30 cellular contexts compared by ENCODE assay signal in the genomic region with DNA sequence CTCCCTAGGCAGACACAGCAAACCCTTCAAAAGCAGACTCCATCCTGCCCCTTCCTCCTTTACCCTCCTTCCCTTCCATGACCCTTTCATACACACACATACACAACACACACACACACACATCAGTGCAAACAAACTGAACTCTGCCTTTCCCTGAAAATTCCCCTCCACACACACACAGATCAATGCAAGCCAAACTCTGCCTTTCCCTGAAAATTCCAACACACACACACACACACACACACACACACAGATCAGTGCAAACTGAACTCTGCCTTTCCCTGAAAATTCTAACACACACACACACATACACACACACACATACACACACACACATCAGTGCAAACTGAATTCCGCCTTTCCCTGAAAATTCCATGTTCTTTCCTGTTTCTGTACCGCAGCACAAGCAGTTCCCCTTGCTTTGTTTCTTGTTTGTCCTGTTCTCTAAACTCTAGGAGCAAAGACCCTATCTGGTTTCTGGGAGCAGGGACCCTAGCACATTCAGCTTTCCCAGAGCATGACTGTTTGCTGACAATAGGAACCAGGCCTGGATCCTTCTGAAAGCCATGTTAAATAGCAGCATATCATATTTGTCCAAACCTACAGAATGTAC.
DNase-seq lines count a peak whose midpoint lies in the region; ATAC-seq, FAIRE-seq and TF ChIP-seq lines count a peak whose summit lies in the region.
"Had no signal": no experiment of that assay in that cellular context is flagged by ENCODE, and none has a peak within 500 bp of the region (broad histone marks: within the 10 kb centered on the region; RNA-seq: fewer than 3 reads in every experiment).

No MANE protein-coding gene starts in this region.

- no peak for FAIRE-seq in astrocyte (lab: Jason Lieb, UNC)
- FAIRE-seq: endometrium, GM12891 had no signal

- H4K5ac ChIP-seq in H9 (ENCODE audit: insufficient read length, low read depth, low read length): no peak overlapping the region

- no peaks in the 10 kb centered on the region for H3F3A ChIP-seq in neural progenitor cell (ENCODE audit: low read depth)

- H3K4me1 Mint-ChIP-seq in H9 (peaks cover 14 to 37% of the 10 kb centered on the region in 2 experiments), astrocyte (ENCODE audit: low read depth, unreplicated experiment) (peaks cover 63% of the 10 kb centered on the region), neural progenitor cell (peaks cover 24% of the 10 kb centered on the region)
- peaks cover 3% of the 10 kb centered on the region for H3K4me1 Mint-ChIP-seq in activated naive CD8-positive, alpha-beta T cell treated with anti-CD3 and anti-CD28 coated beads for 36 hours

- H3K4me1 ChIP-seq in H9 (ENCODE audit: insufficient read depth, low read length) (no peaks in the 10 kb centered on the region; the same call in 1 of the 2 replicates), astrocyte (ENCODE audit: insufficient read depth, low read length) (peaks cover 20% of the 10 kb centered on the region), hepatocyte (ENCODE audit: insufficient read depth) (peaks cover 11% of the 10 kb centered on the region), neural progenitor cell (peaks cover 28% of the 10 kb centered on the region)
- H3K4me1 ChIP-seq: BE2C had no signal

- H3K4me2 ChIP-seq in H9 (ENCODE audit: insufficient read depth, insufficient read length, low read length) (no peak overlapping the region), astrocyte (ENCODE audit: low read length) (no peak overlapping the region), hepatocyte (peak overlapping the region; percentile 47), neural progenitor cell (no peak overlapping the region)

- no peak overlapping the region for H3K56ac ChIP-seq in H9 (ENCODE audit: insufficient read length, low read depth, low read length)

- no peak overlapping the region for H4K8ac ChIP-seq in H9 (replicated peaks; ENCODE audit: insufficient read length, low read depth, low read length)

- H4K91ac ChIP-seq in H9 (ENCODE audit: insufficient read length, low read depth, low read length): no peak overlapping the region

- H3K4me3 Mint-ChIP-seq in H9 (no peak overlapping the region), astrocyte (ENCODE audit: unreplicated experiment) (no peak overlapping the region), neural progenitor cell (no peak overlapping the region)
- H3K4me3 Mint-ChIP-seq in activated naive CD8-positive, alpha-beta T cell treated with anti-CD3 and anti-CD28 coated beads for 36 hours: no peak overlapping the region
- H3K4me3 Mint-ChIP-seq: activated CD4-positive, alpha-beta T cell treated with anti-CD3 and anti-CD28 coated beads, Interleukin-2, amount 10 ng/mL, durations not matched to agents 7 days and 5 days; activated naive CD8-positive, alpha-beta T cell treated with anti-CD3 and anti-CD28 coated beads, Interleukin-2, amount 10 ng/mL, durations not matched to agents 7 days and 5 days had no signal

- H3K4me3 ChIP-seq in astrocyte (ENCODE audit: insufficient read depth, low read depth, low read length) (no peak overlapping the region), hepatocyte (no peak overlapping the region), neural progenitor cell (no peak overlapping the region)
- H3K4me3 ChIP-seq: gastroesophageal sphincter, HAP-1, SJCRH30, stomach had no signal

- H3K9ac ChIP-seq in H9 (ENCODE audit: extremely low read depth, insufficient read length, low read length): no peak overlapping the region
- H3K9ac ChIP-seq in astrocyte (ENCODE audit: low read length): peak overlapping the region; percentile 3
- no peak overlapping the region for H3K9ac ChIP-seq in neural progenitor cell

- no peaks in the 10 kb centered on the region for H3K9me3 ChIP-seq in H9 (ENCODE audit: control insufficient read depth, low read depth, low read length)
- no peaks in the 10 kb centered on the region for H3K9me3 ChIP-seq in astrocyte (ENCODE audit: insufficient read depth, low read depth, low read length)
- H3K9me3 ChIP-seq in hepatocyte (ENCODE audit: low read depth): no peaks in the 10 kb centered on the region
- H3K9me3 ChIP-seq in neural progenitor cell (ENCODE audit: low read depth): no peaks in the 10 kb centered on the region
- H3K9me3 ChIP-seq: BE2C, gastroesophageal sphincter, HAP-1, SJCRH30, stomach had no signal

- no peaks in the 10 kb centered on the region for H3K9me3 Mint-ChIP-seq in H9
- H3K9me3 Mint-ChIP-seq in astrocyte (ENCODE audit: unreplicated experiment): no peaks in the 10 kb centered on the region
- no peaks in the 10 kb centered on the region for H3K9me3 Mint-ChIP-seq in neural progenitor cell
- H3K9me3 Mint-ChIP-seq in activated naive CD8-positive, alpha-beta T cell treated with anti-CD3 and anti-CD28 coated beads for 36 hours: no peaks in the 10 kb centered on the region
- H3K9me3 Mint-ChIP-seq: activated CD4-positive, alpha-beta T cell treated with anti-CD3 and anti-CD28 coated beads, Interleukin-2, amount 10 ng/mL, durations not matched to agents 7 days and 5 days; activated naive CD8-positive, alpha-beta T cell treated with anti-CD3 and anti-CD28 coated beads, Interleukin-2, amount 10 ng/mL, durations not matched to agents 7 days and 5 days had no signal

- no peaks in the 10 kb centered on the region for H3K9me2 ChIP-seq in hepatocyte (replicated peaks; ENCODE audit: insufficient read depth)

- peaks cover 0 to 14% (median 0%) of the 10 kb centered on the region in 3 experiments; a peak in 3 of 7 replicates for H3K36me3 Mint-ChIP-seq in H9 (ENCODE audit: insufficient read depth in 1 of 3, low read depth in 3 of 3)
- peaks cover 14% of the 10 kb centered on the region for H3K36me3 Mint-ChIP-seq in astrocyte (ENCODE audit: low read depth, unreplicated experiment)
- H3K36me3 Mint-ChIP-seq in neural progenitor cell: no peaks in the 10 kb centered on the region
- no peaks in the 10 kb centered on the region for H3K36me3 Mint-ChIP-seq in activated naive CD8-positive, alpha-beta T cell treated with anti-CD3 and anti-CD28 coated beads for 36 hours
- H3K36me3 Mint-ChIP-seq: activated naive CD8-positive, alpha-beta T cell treated with anti-CD3 and anti-CD28 coated beads, Interleukin-2, amount 10 ng/mL, durations not matched to agents 7 days and 5 days had no signal

- no peaks in the 10 kb centered on the region for H3K27me3 Mint-ChIP-seq in H9 (ENCODE audit: low read depth)
- H3K27me3 Mint-ChIP-seq in astrocyte (ENCODE audit: low read depth, unreplicated experiment): no peaks in the 10 kb centered on the region
- H3K27me3 Mint-ChIP-seq in neural progenitor cell (ENCODE audit: insufficient read depth, low read depth): peaks cover 4% of the 10 kb centered on the region
- no peaks in the 10 kb centered on the region for H3K27me3 Mint-ChIP-seq in activated naive CD8-positive, alpha-beta T cell treated with anti-CD3 and anti-CD28 coated beads for 36 hours
- H3K27me3 Mint-ChIP-seq: activated CD4-positive, alpha-beta T cell treated with anti-CD3 and anti-CD28 coated beads, Interleukin-2, amount 10 ng/mL, durations not matched to agents 7 days and 5 days had no signal

- no peaks in the 10 kb centered on the region for H3K23me2 ChIP-seq in H9 (ENCODE audit: insufficient read length, low read depth, low read length, poor library complexity, severe bottlenecking)

- H2BK15ac ChIP-seq in H9 (ENCODE audit: low read depth, low read length): no peak overlapping the region

- no peak overlapping the region for H3T11ph ChIP-seq in H9 (ENCODE audit: low read length)

- no peak overlapping the region for H3K23ac ChIP-seq in H9 (ENCODE audit: insufficient read length, low read depth, low read length)

- H3K27ac Mint-ChIP-seq in H9: peak overlapping the region; percentile 21 to 85 (median 79)
- peak overlapping the region; percentile 51 for H3K27ac Mint-ChIP-seq in astrocyte (ENCODE audit: unreplicated experiment)
- H3K27ac Mint-ChIP-seq in neural progenitor cell: peak overlapping the region; percentile 3
- no peak overlapping the region for H3K27ac Mint-ChIP-seq in activated naive CD8-positive, alpha-beta T cell treated with anti-CD3 and anti-CD28 coated beads for 36 hours
- H3K27ac Mint-ChIP-seq: activated CD4-positive, alpha-beta T cell treated with anti-CD3 and anti-CD28 coated beads, Interleukin-2, amount 10 ng/mL, durations not matched to agents 7 days and 5 days; activated naive CD8-positive, alpha-beta T cell treated with anti-CD3 and anti-CD28 coated beads, Interleukin-2, amount 10 ng/mL, durations not matched to agents 7 days and 5 days had no signal

- no peak overlapping the region for H3K4ac ChIP-seq in H9 (ENCODE audit: low read depth, low read length)

- H3K36me3 ChIP-seq in astrocyte (ENCODE audit: insufficient read depth, low read length) (peaks cover 9% of the 10 kb centered on the region), hepatocyte (replicated peaks; ENCODE audit: insufficient read depth, low read depth) (no peaks in the 10 kb centered on the region), neural progenitor cell (no peaks in the 10 kb centered on the region)
- H3K36me3 ChIP-seq: BE2C, HAP-1, SJCRH30, WERI-Rb-1 had no signal

- H3K79me2 ChIP-seq in H9 (ENCODE audit: insufficient read depth, low read length) (peaks cover 7% of the 10 kb centered on the region; the same call in 1 of the 2 replicates), astrocyte (ENCODE audit: insufficient read depth, low read length) (peaks cover 95% of the 10 kb centered on the region), hepatocyte (peaks cover 48% of the 10 kb centered on the region), neural progenitor cell (ENCODE audit: low read depth) (peaks cover 39% of the 10 kb centered on the region)

- H2AFZ ChIP-seq in H9 (ENCODE audit: low read length): no peak overlapping the region
- H2AFZ ChIP-seq in astrocyte (ENCODE audit: low read depth, low read length): no peak overlapping the region
- no peak overlapping the region for H2AFZ ChIP-seq in hepatocyte
- H2AFZ ChIP-seq in neural progenitor cell (replicated peaks): no peak overlapping the region

- H2BK120ac ChIP-seq in H9 (ENCODE audit: low read depth, low read length, poor library complexity, severe bottlenecking): no peak overlapping the region

- no peak overlapping the region for H2BK12ac ChIP-seq in H9 (ENCODE audit: insufficient read length, low read depth, low read length)

- H4K20me1 ChIP-seq in H9 (ENCODE audit: control insufficient read depth, insufficient read depth, insufficient read length) (no peaks in the 10 kb centered on the region), astrocyte (ENCODE audit: insufficient read depth, low read length) (peaks cover 50% of the 10 kb centered on the region), hepatocyte (ENCODE audit: insufficient read depth, poor library complexity, severe bottlenecking) (no peaks in the 10 kb centered on the region), neural progenitor cell (ENCODE audit: low read depth) (peaks cover 13% of the 10 kb centered on the region)

- ATAC-seq in HG03135 (IDR thresholded peaks at IDR 0.05; ENCODE audit: unreplicated experiment) (no peak), HG03196 (IDR thresholded peaks at IDR 0.05; ENCODE audit: unreplicated experiment) (no peak), HG03045 (IDR thresholded peaks at IDR 0.05; ENCODE audit: unreplicated experiment) (no peak)
- ATAC-seq: gastroesophageal sphincter, left cardiac atrium, sciatic nerve had no signal

- no peaks in the 10 kb centered on the region for H3K79me1 ChIP-seq in H9 (ENCODE audit: insufficient read depth, low read depth, low read length, poor library complexity, severe bottlenecking)

- H3K27me3 ChIP-seq in H9 (ENCODE audit: insufficient read depth, low read length) (no peaks in the 10 kb centered on the region), astrocyte (ENCODE audit: insufficient read depth, low read length) (no peaks in the 10 kb centered on the region), hepatocyte (no peaks in the 10 kb centered on the region), neural progenitor cell (no peaks in the 10 kb centered on the region)
- H3K27me3 ChIP-seq: BE2C, gastroesophageal sphincter, SJCRH30, stomach had no signal

- H2AK5ac ChIP-seq in H9 (ENCODE audit: insufficient read length, low read length): no peak overlapping the region

- H3K18ac ChIP-seq in H9 (ENCODE audit: insufficient read length, low read depth, low read length): no peak overlapping the region

- H2BK5ac ChIP-seq in H9 (ENCODE audit: insufficient read length, low read length): no peak overlapping the region

- no peak overlapping the region for H3K14ac ChIP-seq in H9 (ENCODE audit: insufficient read depth, low read length)

- H3K27ac ChIP-seq in H9 (ENCODE audit: insufficient read length, low read depth, low read length) (no peak overlapping the region), astrocyte (ENCODE audit: low read depth, low read length) (no peak overlapping the region), hepatocyte (peak overlapping the region; percentile 68), neural progenitor cell (no peak overlapping the region)
- H3K27ac ChIP-seq: gastroesophageal sphincter, SJCRH30, WERI-Rb-1 had no signal

- no peak overlapping the region for H2BK20ac ChIP-seq in H9 (ENCODE audit: low read depth, low read length, poor library complexity, severe bottlenecking)

- no peak for DNase-seq in H9
- no peak for DNase-seq in astrocyte (ENCODE audit: low read depth)
- DNase-seq in hepatocyte (ENCODE audit: low spot score): peak; percentile 32
- DNase-seq in neural progenitor cell (ENCODE audit: low spot score): no peak
- no peak for DNase-seq in activated naive CD8-positive, alpha-beta T cell treated with anti-CD3 and anti-CD28 coated beads for 36 hours
- DNase-seq: activated CD4-positive, alpha-beta T cell treated with anti-CD3 and anti-CD28 coated beads, Interleukin-2, amount 10 ng/mL, durations not matched to agents 7 days and 5 days; activated effector memory CD4-positive, alpha-beta T cell treated with anti-CD3 and anti-CD28 coated beads, Interleukin-2, amount 50 U/mL, for 16 hours; activated naive CD8-positive, alpha-beta T cell treated with anti-CD3 and anti-CD28 coated beads, Interleukin-2, amount 10 ng/mL, durations not matched to agents 7 days and 5 days; activated T-cell treated with anti-CD3 and anti-CD28 coated beads, Interleukin-2, amount 50 U/mL, for 1 hour; BE2C; central memory CD4-positive, alpha-beta T cell; hippocampal formation; left cardiac atrium; NCI-H1930; NCI-H2171 treated with DMSO at 0.1 percent for 48 hours; NCI-H510A; SJCRH30; stimulated activated CD8-positive, alpha-beta memory T cell treated with anti-CD3 and anti-CD28 coated beads, Interleukin-4, amount 100 ng/mL, for 48 hours; stomach; SW 1271; T-helper 9 cell; WERI-Rb-1 had no signal

- no peak for TF ChIP-seq CTCF in H9 (conservative IDR thresholded peaks at IDR 0.05)
- TF ChIP-seq CTCF in astrocyte (IDR thresholded peaks at IDR 0.05; ENCODE audit: insufficient read depth, low read depth, low read length): no peak
- TF ChIP-seq CTCF in hepatocyte (IDR thresholded peaks at IDR 0.05; ENCODE audit: poor library complexity): no peak
- TF ChIP-seq CTCF in neural progenitor cell (IDR thresholded peaks at IDR 0.05): no peak

- WGBS in H9 (ENCODE audit: extremely low coverage, insufficient read length, low lambda C conversion rate): no CpG with 5 or more reads among the region's 2 CpGs
- 19% methylated on average over 2 of the region's 2 CpGs for WGBS in hepatocyte (ENCODE audit: low lambda C conversion rate, missing lambda C conversion rate)
